ENCODE assay signal across 1 cellular context in the genomic region with DNA sequence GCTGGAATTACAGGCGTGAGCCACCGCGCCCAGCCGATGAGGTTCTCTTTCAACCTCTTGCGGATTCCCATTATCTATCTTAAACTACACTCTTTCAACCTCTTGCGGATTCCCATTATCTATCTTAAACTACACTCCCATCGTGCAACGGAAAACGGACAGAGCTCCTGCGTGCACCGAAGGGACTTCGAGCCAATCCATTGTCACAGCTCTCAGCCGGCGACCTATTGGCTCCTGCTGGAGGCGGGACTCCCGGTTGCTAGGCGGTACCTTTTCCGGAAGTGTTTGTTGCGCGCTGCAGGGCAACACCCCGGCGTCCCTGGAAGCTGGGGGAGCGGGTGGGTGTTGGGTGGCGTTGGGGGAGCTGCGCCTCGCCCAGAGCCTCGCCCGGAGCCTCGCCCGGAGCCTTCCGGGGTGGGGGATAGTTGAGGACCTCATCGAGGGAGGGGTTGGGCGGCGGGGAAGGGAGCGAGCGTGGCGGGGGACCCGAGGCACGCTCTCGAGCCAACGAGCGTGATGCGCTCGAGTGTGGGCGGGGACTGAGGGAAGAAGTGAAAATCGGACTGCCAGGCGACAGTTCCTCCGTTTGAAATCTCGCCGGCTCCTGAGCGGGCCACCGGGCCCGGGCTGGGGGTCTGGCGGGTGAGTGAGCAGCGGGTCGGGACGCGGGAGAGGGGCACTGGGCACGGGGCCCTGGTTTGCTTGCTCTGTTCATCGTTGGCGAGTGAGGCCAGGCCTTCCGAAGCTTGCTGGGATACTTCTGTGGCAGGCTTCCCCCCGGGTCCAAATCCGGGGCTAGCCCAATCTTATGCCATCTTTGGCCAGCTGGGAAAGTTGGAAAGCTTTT.
TF ChIP-seq lines count a peak whose summit lies in the region.

TSS of gene CEP164 (plus strand) at position 288 of the 847 bp plus-strand sequence. CDS start 10,733 bp downstream, outside the sequence.

TF ChIP-seq in HepG2, 621 proteins besides CTCF, POLR2A, EP300 and RAD21 (continued from another document and continues in another):
- TF ChIP-seq MYPOP (CRISPR knock-in tag; IDR thresholded peaks at IDR 0.05) (no peak), ZNF841 (CRISPR knock-in tag; IDR thresholded peaks at IDR 0.05; ENCODE audit: borderline replicate concordance) (no peak), ZNF574 (CRISPR knock-in tag; IDR thresholded peaks at IDR 0.05) (peak; percentile 78), ZNF251 (CRISPR knock-in tag; IDR thresholded peaks at IDR 0.05) (no peak), PCBP1 (IDR thresholded peaks at IDR 0.05; ENCODE audit: borderline replicate concordance, low read depth, low read length) (no peak), EED (CRISPR knock-in tag; IDR thresholded peaks at IDR 0.05) (peak; percentile 76; the same call in 1 of the 2 replicates), ZNF75D (CRISPR knock-in tag; IDR thresholded peaks at IDR 0.05; ENCODE audit: borderline replicate concordance) (no peak), CAMTA2 (CRISPR knock-in tag; IDR thresholded peaks at IDR 0.05; ENCODE audit: borderline replicate concordance) (no peak), ZNF550 (CRISPR knock-in tag; IDR thresholded peaks at IDR 0.05; ENCODE audit: borderline replicate concordance) (no peak), GMEB2 (CRISPR knock-in tag; IDR thresholded peaks at IDR 0.05; ENCODE audit: low read depth) (peak; percentile 54; the same call in 1 of the 2 replicates), JUND (CRISPR knock-in tag; IDR thresholded peaks at IDR 0.05) (no peak), ZNF276 (CRISPR knock-in tag; IDR thresholded peaks at IDR 0.05; ENCODE audit: low read depth) (0 out of 2 replicates have a peak, but pooled peaks have one; percentile 14), POLR2G (IDR thresholded peaks at IDR 0.05; ENCODE audit: low read depth, low read length) (peak; percentile 83), ZBTB37 (CRISPR knock-in tag; IDR thresholded peaks at IDR 0.05) (no peak), ZNF646 (CRISPR knock-in tag; IDR thresholded peaks at IDR 0.05) (no peak), ZMYM4 (CRISPR knock-in tag; IDR thresholded peaks at IDR 0.05) (0 out of 2 replicates have a peak, but pooled peaks have one; percentile 13), REL (CRISPR knock-in tag; conservative IDR thresholded peaks at IDR 0.05) (0 out of 2 replicates have a peak, but pooled peaks have one; percentile 34), ELK4 (CRISPR knock-in tag; IDR thresholded peaks at IDR 0.05; ENCODE audit: borderline replicate concordance) (no peak), TEAD2 (CRISPR knock-in tag; IDR thresholded peaks at IDR 0.05) (no peak), MIXL1 (CRISPR knock-in tag; IDR thresholded peaks at IDR 0.05) (no peak), SAFB2 (CRISPR knock-in tag; IDR thresholded peaks at IDR 0.05; ENCODE audit: borderline replicate concordance, low read depth) (no peak)
- TF ChIP-seq, protein P1, sequence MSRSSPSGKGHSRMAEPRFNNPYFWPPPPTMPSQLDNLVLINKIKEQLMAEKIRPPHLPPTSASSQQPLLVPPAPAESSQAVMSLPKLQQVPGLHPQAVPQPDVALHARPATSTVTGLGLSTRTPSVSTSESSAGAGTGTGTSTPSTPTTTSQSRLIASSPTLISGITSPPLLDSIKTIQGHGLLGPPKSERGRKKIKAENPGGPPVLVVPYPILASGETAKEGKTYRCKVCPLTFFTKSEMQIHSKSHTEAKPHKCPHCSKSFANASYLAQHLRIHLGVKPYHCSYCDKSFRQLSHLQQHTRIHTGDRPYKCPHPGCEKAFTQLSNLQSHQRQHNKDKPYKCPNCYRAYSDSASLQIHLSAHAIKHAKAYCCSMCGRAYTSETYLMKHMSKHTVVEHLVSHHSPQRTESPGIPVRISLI (CRISPR knock-in tag; IDR thresholded peaks at IDR 0.05; ENCODE audit: borderline replicate concordance) = no peak
- TF ChIP-seq, protein P2, sequence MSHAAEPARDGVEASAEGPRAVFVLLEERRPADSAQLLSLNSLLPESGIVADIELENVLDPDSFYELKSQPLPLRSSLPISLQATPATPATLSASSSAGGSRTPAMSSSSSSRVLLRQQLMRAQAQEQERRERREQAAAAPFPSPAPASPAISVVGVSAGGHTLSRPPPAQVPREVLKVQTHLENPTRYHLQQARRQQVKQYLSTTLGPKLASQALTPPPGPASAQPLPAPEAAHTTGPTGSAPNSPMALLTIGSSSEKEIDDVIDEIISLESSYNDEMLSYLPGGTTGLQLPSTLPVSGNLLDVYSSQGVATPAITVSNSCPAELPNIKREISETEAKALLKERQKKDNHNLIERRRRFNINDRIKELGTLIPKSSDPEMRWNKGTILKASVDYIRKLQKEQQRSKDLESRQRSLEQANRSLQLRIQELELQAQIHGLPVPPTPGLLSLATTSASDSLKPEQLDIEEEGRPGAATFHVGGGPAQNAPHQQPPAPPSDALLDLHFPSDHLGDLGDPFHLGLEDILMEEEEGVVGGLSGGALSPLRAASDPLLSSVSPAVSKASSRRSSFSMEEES (CRISPR knock-in tag; IDR thresholded peaks at IDR 0.05) = no peak
- TF ChIP-seq, protein P3, sequence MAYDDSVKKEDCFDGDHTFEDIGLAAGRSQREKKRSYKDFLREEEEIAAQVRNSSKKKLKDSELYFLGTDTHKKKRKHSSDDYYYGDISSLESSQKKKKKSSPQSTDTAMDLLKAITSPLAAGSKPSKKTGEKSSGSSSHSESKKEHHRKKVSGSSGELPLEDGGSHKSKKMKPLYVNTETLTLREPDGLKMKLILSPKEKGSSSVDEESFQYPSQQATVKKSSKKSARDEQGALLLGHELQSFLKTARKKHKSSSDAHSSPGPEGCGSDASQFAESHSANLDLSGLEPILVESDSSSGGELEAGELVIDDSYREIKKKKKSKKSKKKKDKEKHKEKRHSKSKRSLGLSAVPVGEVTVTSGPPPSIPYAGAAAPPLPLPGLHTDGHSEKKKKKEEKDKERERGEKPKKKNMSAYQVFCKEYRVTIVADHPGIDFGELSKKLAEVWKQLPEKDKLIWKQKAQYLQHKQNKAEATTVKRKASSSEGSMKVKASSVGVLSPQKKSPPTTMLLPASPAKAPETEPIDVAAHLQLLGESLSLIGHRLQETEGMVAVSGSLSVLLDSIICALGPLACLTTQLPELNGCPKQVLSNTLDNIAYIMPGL (CRISPR knock-in tag; IDR thresholded peaks at IDR 0.05; ENCODE audit: borderline replicate concordance in 1 of 2, low read depth in 1 of 2) = peak; percentile 37; a peak in 1 of 4 replicates
- TF ChIP-seq, protein P4, sequence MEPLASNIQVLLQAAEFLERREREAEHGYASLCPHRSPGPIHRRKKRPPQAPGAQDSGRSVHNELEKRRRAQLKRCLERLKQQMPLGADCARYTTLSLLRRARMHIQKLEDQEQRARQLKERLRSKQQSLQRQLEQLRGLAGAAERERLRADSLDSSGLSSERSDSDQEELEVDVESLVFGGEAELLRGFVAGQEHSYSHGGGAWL (CRISPR knock-in tag; IDR thresholded peaks at IDR 0.05) = peak; percentile 49; the same call in 1 of the 2 replicates
